In the genomic region with DNA sequence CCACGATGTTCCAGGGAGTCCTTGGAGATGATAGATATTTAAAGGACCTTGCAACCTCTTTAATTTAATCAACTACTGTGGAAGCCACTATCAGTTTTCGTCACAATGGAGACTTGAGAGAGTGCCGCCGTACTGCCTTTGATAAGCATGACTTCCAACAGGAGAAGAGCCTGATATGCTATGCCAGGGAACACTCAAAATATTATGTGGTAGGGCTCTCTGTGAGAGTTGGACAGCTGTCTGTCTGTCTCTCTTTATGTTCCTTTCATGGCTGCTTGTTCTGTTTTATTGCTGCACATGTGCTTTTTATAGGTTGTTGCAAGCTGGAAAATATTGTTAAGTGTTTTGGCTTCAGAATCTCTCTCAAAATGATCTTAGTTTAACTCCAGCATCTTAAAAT, we compare ENCODE assay signal across 27 cellular contexts.
"Had no signal": no experiment of that assay in that cellular context is flagged by ENCODE, and none has a peak within 500 bp of the region (broad histone marks: within the 10 kb centered on the region; RNA-seq: fewer than 3 reads in every experiment).

No MANE protein-coding gene starts in this region.

- H3K27ac ChIP-seq: ascending aorta, Peyer's patch, SK-N-MC had no signal

- ATAC-seq: activated CD8-positive, alpha-beta T cell treated with anti-CD3 and anti-CD28 coated beads for 36 hours; activated T-cell treated with anti-CD3 and anti-CD28 coated beads, Interleukin-2, amount 50 U/mL, for 72 hours; activated T-helper 17 cell treated with anti-CD3 and anti-CD28 coated beads, Interleukin-2, amount 50 U/mL, for 72 hours; K562; PC-3 had no signal

- H3K36me3 ChIP-seq: ascending aorta, cardiac muscle cell, Peyer's patch had no signal

- H3K27me3 ChIP-seq: ascending aorta, cardiac muscle cell, Peyer's patch had no signal

- H3K4me1 ChIP-seq: ascending aorta, Peyer's patch had no signal

- H3K9me3 ChIP-seq: ascending aorta, Peyer's patch had no signal

- H3K4me3 ChIP-seq: ascending aorta, cardiac muscle cell, K562, Peyer's patch, SK-N-MC had no signal

- DNase-seq: activated CD4-positive, alpha-beta T cell treated with anti-CD3 and anti-CD28 coated beads, Interleukin-2, amount 10 ng/mL, durations not matched to agents 24 days and 14 days; activated CD4-positive, alpha-beta T cell treated with anti-CD3 and anti-CD28 coated beads, Interleukin-2, amount 50 U/mL, for 4 hours; activated CD8-positive, alpha-beta T cell treated with anti-CD3 and anti-CD28 coated beads for 36 hours; activated effector memory CD4-positive, alpha-beta T cell treated with anti-CD3 and anti-CD28 coated beads, Interleukin-2, amount 50 U/mL, for 16 hours; activated naive CD4-positive, alpha-beta T cell; activated naive CD8-positive, alpha-beta T cell treated with anti-CD3 and anti-CD28 coated beads, Interleukin-2, amount 10 ng/mL, durations not matched to agents 7 days and 5 days; activated T-cell treated with anti-CD3 and anti-CD28 coated beads, Interleukin-2, amount 50 U/mL, for 1 hour; activated T-cell treated with anti-CD3 and anti-CD28 coated beads, Interleukin-2, amount 50 U/mL, for 72 hours; amygdala; NCI-H1105; NCI-H1417 treated with DMSO at 0.1 percent for 48 hours; NCI-H187 treated with DMSO at 0.1 percent for 48 hours; NCI-H2081 treated with DMSO at 0.1 percent for 48 hours; NCI-H2171; NCI-H510A; NCI-H526; NCI-H748 treated with DMSO at 0.1 percent for 48 hours; NK-92 treated with Interleukin-12 subunit alpha and Interleukin-12 subunit beta, amount 100 ng/mL, for 24 hours; PC-3; Peyer's patch; RPMI8226; T1000 had no signal
